15 cellular contexts compared by ENCODE assay signal in genomic region chr11:110355011-110355744, GRCh38. TPM values are rescaled to one million over a fixed set of nuclear protein-coding genes. Genes with fewer than 3 reads are reported as not detected.
DNase-seq lines count a peak whose midpoint lies in the region; ATAC-seq, FAIRE-seq and TF ChIP-seq lines count a peak whose summit lies in the region.
"Had no signal": no experiment of that assay in that cellular context is flagged by ENCODE, and none has a peak within 500 bp of the region (broad histone marks: within the 10 kb centered on the region; RNA-seq: fewer than 3 reads in every experiment).

No MANE protein-coding gene starts in this region.

- no peaks in the 10 kb centered on the region for H3K27me3 ChIP-seq in GM12878 (replicated peaks in 1 of 2; ENCODE audit: control insufficient read depth in 2 of 2, insufficient read depth in 2 of 2, low read length in 1 of 2)
- no peaks in the 10 kb centered on the region for H3K27me3 ChIP-seq in mesendoderm (ENCODE audit: insufficient read depth, low read length, poor library complexity)
- no peaks in the 10 kb centered on the region for H3K27me3 ChIP-seq in tibial artery

- H4K8ac ChIP-seq in mesendoderm (ENCODE audit: low read depth, low read length), result no peak overlapping the region

- H3K4me2 ChIP-seq in GM12878 (ENCODE audit: control insufficient read depth, insufficient read depth), result no peak overlapping the region
- H3K4me2 ChIP-seq in mesendoderm (ENCODE audit: low read length), result no peak overlapping the region

- WGBS in GM12878 (ENCODE audit: insufficient coverage, insufficient replicate concordance, low lambda C conversion rate, missing lambda C conversion rate), result 80% methylated on average over 7 of the region's 7 CpGs
- no CpG with 5 or more reads among the region's 7 CpGs for WGBS in mesendoderm (ENCODE audit: extremely low coverage, insufficient coverage, low lambda C conversion rate)

- H3K36me3 ChIP-seq in GM12878 (ENCODE audit: control insufficient read depth in 2 of 2, insufficient read depth in 2 of 2, low read length in 1 of 2), result no peaks in the 10 kb centered on the region
- no peaks in the 10 kb centered on the region for H3K36me3 ChIP-seq in mesendoderm (ENCODE audit: control insufficient read depth, insufficient read depth, low read length)
- H3K36me3 ChIP-seq in tibial artery, result no peaks in the 10 kb centered on the region

- no peaks in the 10 kb centered on the region for H4K20me1 ChIP-seq in GM12878 (ENCODE audit: control insufficient read depth, insufficient read depth)

- peak overlapping the region; percentile 62 for H3K56ac ChIP-seq in mesendoderm (ENCODE audit: low read length)

- H3K27ac ChIP-seq in GM12878 (ENCODE audit: control insufficient read depth, insufficient read depth) (no peak overlapping the region), mesendoderm (ENCODE audit: low read depth, low read length) (no peak overlapping the region), tibial artery (no peak overlapping the region)

- SMC1A ChIA-PET in GM12878 (lab: Charles Lee; ENCODE audit: uncharacterized antibody, unreplicated experiment), result interaction anchor here (1.0 to 2.3 kb wide), 11 partner anchors 8 to 384 kb away, joined by 3 to 10 read pairs (median 3); no protein-coding TSS in a partner anchor

- no peak overlapping the region for H2BK120ac ChIP-seq in mesendoderm (ENCODE audit: low read depth, low read length)

- H3K79me1 ChIP-seq in mesendoderm (ENCODE audit: low read length), result no peaks in the 10 kb centered on the region

- peaks cover 16 to 41% of the 10 kb centered on the region in 2 donors for H3K4me1 Mint-ChIP-seq in natural killer cell treated with Interleukin-12 subunit alpha and Interleukin-12 subunit beta and Interleukin-15 and Interleukin-18, amount 100 ng/mL, for 72 hours (ENCODE audit: low read depth in 2 of 2)
- H3K4me1 Mint-ChIP-seq in natural killer cell, result no peaks in the 10 kb centered on the region
- H3K4me1 Mint-ChIP-seq: B cell had no signal

- no peaks in the 10 kb centered on the region for H3K9me3 Mint-ChIP-seq in natural killer cell treated with Interleukin-12 subunit alpha and Interleukin-12 subunit beta and Interleukin-15 and Interleukin-18, amount 100 ng/mL, for 72 hours
- H3K9me3 Mint-ChIP-seq in natural killer cell, result no peaks in the 10 kb centered on the region
- H3K9me3 Mint-ChIP-seq: HFFc6; mesothelial cell of epicardium; stimulated activated naive CD8-positive, alpha-beta T cell treated with anti-CD3 and anti-CD28 coated beads, Interleukin-15, Interleukin-2, amounts not matched to agents 100 ng/mL and 50 ng/mL, for 24 hours had no signal

- RAD21 ChIA-PET in GM12878 (lab: Charles Lee; ENCODE audit: unreplicated experiment), result interaction anchor here (0.7 to 0.9 kb wide), 3 partner anchors 18 to 126 kb away, joined by 3 to 4 read pairs (median 3); no protein-coding TSS in a partner anchor

- intact Hi-C loops in natural killer cell (cut with micrococcal nuclease), result no loop called here
- intact Hi-C loops in GM12878 (cut with micrococcal nuclease; ENCODE audit: unreplicated experiment), result no loop called here
- intact Hi-C loops in tibial artery (cut with DNase I; ENCODE audit: low total_unique reads), result no loop called here

- H3K9me3 ChIP-seq in GM12878 (replicated peaks; ENCODE audit: control insufficient read depth, insufficient read depth, low read length) (no peaks in the 10 kb centered on the region), tibial artery (no peaks in the 10 kb centered on the region)

- H3K18ac ChIP-seq in mesendoderm (ENCODE audit: low read length), result no peak overlapping the region

- DNase-seq in natural killer cell treated with Interleukin-12 subunit alpha and Interleukin-12 subunit beta and Interleukin-15 and Interleukin-18, amount 100 ng/mL, for 72 hours (ENCODE audit: low spot score), result no peak
- DNase-seq in natural killer cell (no peak), GM12878 (ENCODE audit: low read depth, low spot score) (no peak), mesendoderm (peak; percentile 59), middle frontal gyrus (ENCODE audit: extremely low spot score, low spot score) (no peak), SK-N-DZ (ENCODE audit: low spot score) (no peak), tibial artery (no peak), DMS 273 treated with DMSO at 0.1 percent for 48 hours (lab: John Stamatoyannopoulos, UW) (no peak)
- DNase-seq: activated CD4-positive, alpha-beta T cell treated with anti-CD3 and anti-CD28 coated beads for 48 hours; HFFc6; NK-92 treated with Interleukin-12 subunit alpha and Interleukin-12 subunit beta, amount 100 ng/mL, for 24 hours had no signal

- H2BK15ac ChIP-seq in mesendoderm (replicated peaks; ENCODE audit: low read depth), result no peak overlapping the region

- H4K5ac ChIP-seq in mesendoderm (ENCODE audit: low read length), result no peak overlapping the region

- H3K27ac Mint-ChIP-seq in natural killer cell treated with Interleukin-12 subunit alpha and Interleukin-12 subunit beta and Interleukin-15 and Interleukin-18, amount 100 ng/mL, for 72 hours, result peak overlapping the region; percentile 62 to 67
- H3K27ac Mint-ChIP-seq in natural killer cell, result no peak overlapping the region
- H3K27ac Mint-ChIP-seq: B cell; HFFc6; mesothelial cell of epicardium; stimulated activated naive CD8-positive, alpha-beta T cell treated with anti-CD3 and anti-CD28 coated beads, Interleukin-15, Interleukin-2, amounts not matched to agents 100 ng/mL and 50 ng/mL, for 24 hours had no signal

- no peak for FAIRE-seq in GM12878 (lab: Jason Lieb, UNC)
- FAIRE-seq: G401.6 had no signal

- in situ Hi-C loops in GM12878 (cut with MboI), result no loop called here

- peaks cover 5% of the 10 kb centered on the region for H3K36me3 Mint-ChIP-seq in natural killer cell treated with Interleukin-12 subunit alpha and Interleukin-12 subunit beta and Interleukin-15 and Interleukin-18, amount 100 ng/mL, for 72 hours
- H3K36me3 Mint-ChIP-seq in natural killer cell, result no peaks in the 10 kb centered on the region
- H3K36me3 Mint-ChIP-seq: mesothelial cell of epicardium had no signal

- H3K4me1 ChIP-seq in GM12878 (ENCODE audit: control insufficient read depth, insufficient read depth, low read length), result peaks cover 1% of the 10 kb centered on the region; the same call in 1 of the 2 replicates
- peaks cover 4% of the 10 kb centered on the region for H3K4me1 ChIP-seq in mesendoderm (ENCODE audit: control insufficient read depth, low read depth, low read length)
- no peaks in the 10 kb centered on the region for H3K4me1 ChIP-seq in tibial artery

- H3K4me3 Mint-ChIP-seq in natural killer cell treated with Interleukin-12 subunit alpha and Interleukin-12 subunit beta and Interleukin-15 and Interleukin-18, amount 100 ng/mL, for 72 hours, result peak overlapping the region; percentile 33
- no peak overlapping the region for H3K4me3 Mint-ChIP-seq in natural killer cell
- H3K4me3 Mint-ChIP-seq: B cell; HFFc6; mesothelial cell of epicardium; stimulated activated naive CD8-positive, alpha-beta T cell treated with anti-CD3 and anti-CD28 coated beads, Interleukin-15, Interleukin-2, amounts not matched to agents 100 ng/mL and 50 ng/mL, for 24 hours had no signal

- POLR2A ChIA-PET in GM12878 (lab: Charles Lee), result interaction anchor here (1.0 to 1.4 kb wide), 2 partner anchors 18 to 26 kb away, joined by 5 read pairs; no protein-coding TSS in a partner anchor

- ATAC-seq in natural killer cell treated with Interleukin-12 subunit alpha and Interleukin-12 subunit beta and Interleukin-15 and Interleukin-18, amount 100 ng/mL, for 72 hours, result no peak
- no peak for ATAC-seq in natural killer cell
- peak; percentile 19; the same call in 1 of the 3 replicates for ATAC-seq in GM12878

- peaks cover 8 to 14% of the 10 kb centered on the region in 2 donors for H3K27me3 Mint-ChIP-seq in natural killer cell treated with Interleukin-12 subunit alpha and Interleukin-12 subunit beta and Interleukin-15 and Interleukin-18, amount 100 ng/mL, for 72 hours
- peaks cover 8 to 16% of the 10 kb centered on the region in 2 donors for H3K27me3 Mint-ChIP-seq in natural killer cell (ENCODE audit: low read depth in 2 of 2)
- H3K27me3 Mint-ChIP-seq: B cell had no signal

- TF ChIP-seq POLR2A in GM12878 (IDR thresholded peaks at IDR 0.05; ENCODE audit: low read depth, low read length), result no peak

- no peaks in the 10 kb centered on the region for H3K79me2 ChIP-seq in GM12878 (ENCODE audit: control insufficient read depth, insufficient read depth, low read length)
- H3K79me2 ChIP-seq in mesendoderm (ENCODE audit: control insufficient read depth, insufficient read depth, low read length), result no peaks in the 10 kb centered on the region

- BruUV-seq in GM12878 (replicated peaks; lab: Mats Ljungman, UMichigan), result no TSS peak

- CTCF ChIA-PET in GM12878 (lab: Yijun Ruan, JAX), result interaction anchor here (0.6 to 2.2 kb wide), 7 partner anchors 8 to 154 kb away, joined by 3 to 9 read pairs (median 4); no protein-coding TSS in a partner anchor

- no peak overlapping the region for H2AK5ac ChIP-seq in mesendoderm (ENCODE audit: low read length)

- H3K4me3 ChIP-seq in GM12878, result no peak overlapping the region
- no peak overlapping the region for H3K4me3 ChIP-seq in mesendoderm (ENCODE audit: low read length)
- H3K4me3 ChIP-seq in tibial artery, result no peak overlapping the region

- no peak overlapping the region for H3K23ac ChIP-seq in mesendoderm (ENCODE audit: low read length)

- H3K4ac ChIP-seq in mesendoderm (ENCODE audit: low read depth, low read length), result no peak overlapping the region

- TF ChIP-seq RAD21 in GM12878 (IDR thresholded peaks at IDR 0.05; ENCODE audit: insufficient read depth, low read depth, low read length), result no peak

- peak overlapping the region; percentile 5 for H2BK5ac ChIP-seq in mesendoderm (ENCODE audit: low read length)

- H2AFZ ChIP-seq in GM12878 (ENCODE audit: control insufficient read depth, low read depth, low read length), result no peak overlapping the region

- no peak for TF ChIP-seq CTCF in natural killer cell (IDR thresholded peaks at IDR 0.05)
- no peak for TF ChIP-seq CTCF in GM12878 (IDR thresholded peaks at IDR 0.05 in 2 of 3, conservative IDR thresholded peaks at IDR 0.05 in 1 of 3; ENCODE audit: control insufficient read depth in 2 of 3, extremely low read depth in 1 of 3, insufficient read depth in 1 of 3, low read depth in 3 of 3, low read length in 3 of 3)
- no peak for TF ChIP-seq CTCF in tibial artery (IDR thresholded peaks at IDR 0.05)

- TF ChIP-seq EP300 in GM12878 (IDR thresholded peaks at IDR 0.05; ENCODE audit: borderline replicate concordance in 1 of 2, control insufficient read depth in 1 of 2, low read depth in 2 of 2, low read length in 2 of 2), result no peak

- H3K9ac ChIP-seq in GM12878 (ENCODE audit: control insufficient read depth, insufficient read depth, low read length), result no peak overlapping the region
- H3K9ac ChIP-seq in mesendoderm (ENCODE audit: low read length), result peak overlapping the region; percentile 36

RNA-seq across cellular contexts. Expression of gene RDX, which starts 58.8 kb away (rescaled TPM):
- 100 to 1,000 TPM in 1 of 2 donors, 10 to 100 TPM in 1; 78.0 to 161 TPM for total RNA-seq in natural killer cell treated with Interleukin-12 subunit alpha and Interleukin-12 subunit beta and Interleukin-15 and Interleukin-18, amount 100 ng/mL, for 72 hours
- 10 to 100 TPM; 22.6 to 31.1 (median 25.9) TPM for total RNA-seq in natural killer cell
- total RNA-seq in GM12878 (2013; cell fraction: nucleolus; rRNA removed), result 134 and 138 TPM in 2 replicates
- total RNA-seq in GM12878 (2014; rRNA removed), result 24.6 and 31.7 TPM in 2 replicates
- total RNA-seq in GM12878 (2014; rRNA removed; fragmentation: Illumina TruSeq; extraction: Trizol), result 50.3 and 53.0 TPM in 2 replicates
- total RNA-seq in GM12878 (2021), result 57.5 and 62.0 TPM in 2 replicates
- 16.7 TPM for polyA plus RNA-seq in GM12878 (2011; ENCODE audit: low read depth)
- polyA plus RNA-seq in GM12878 (2011; rRNA removed), result 48.1 and 108 TPM in 2 replicates
- 13.5 and 19.8 TPM in 2 replicates for polyA plus RNA-seq in GM12878 (2011; cell fraction: cytosol; rRNA removed)
- polyA plus RNA-seq in GM12878 (2011; cell fraction: nucleus; rRNA removed), result 23.7 and 36.3 TPM in 2 replicates
- polyA plus RNA-seq in GM12878 (2012), result 21.9 and 34.0 TPM in 2 replicates
- polyA plus RNA-seq in GM12878 (2014; fragmentation: Illumina TruSeq; extraction: Trizol), result 44.8 and 47.4 TPM in 2 replicates
- polyA plus RNA-seq in GM12878 (2014; fragmentation: Nextera tagmentation; extraction: Ambion mirVana), result 10 to 100 TPM; 37.4 to 40.3 TPM
- polyA plus RNA-seq in GM12878 (2014; rRNA removed), result 22.5 and 31.1 TPM in 2 replicates
- 10 to 100 TPM; 55.5 to 62.2 TPM for polyA plus RNA-seq in GM12878 (2016; fragmentation: Nextera tagmentation; extraction: Ambion mirVana)
- polyA minus RNA-seq in GM12878 (2011; rRNA and poly(A)+ RNA removed), result 29.6 and 59.3 TPM in 2 replicates
- 16.8 and 25.0 TPM in 2 replicates for polyA minus RNA-seq in GM12878 (2011; cell fraction: cytosol; rRNA and poly(A)+ RNA removed)
- polyA minus RNA-seq in GM12878 (2011; cell fraction: nucleus; rRNA and poly(A)+ RNA removed), result 14.3 and 27.2 TPM in 2 replicates
- polyA plus RNA-seq in mesendoderm (2013, experiment 1 of 2), result 93.2 TPM
- polyA plus RNA-seq in mesendoderm (2013, experiment 2 of 2), result 91.8 TPM
- polyA plus RNA-seq in SK-N-DZ (2014; cell fraction: cytosol; rRNA removed), result 27.3 and 31.2 TPM in 2 replicates
- 11.9 and 16.3 TPM in 2 replicates for polyA plus RNA-seq in SK-N-DZ (2014; cell fraction: nucleus; rRNA removed)

Comparison
In these comparisons a context has a peak if more than half of its experiments do, and no peak if none do; other contexts are left out.
1. H3K27ac Mint-ChIP-seq: peak in natural killer cell treated with Interleukin-12 subunit alpha and Interleukin-12 subunit beta and Interleukin-15 and Interleukin-18, amount 100 ng/mL, for 72 hours (2 of 2); none in natural killer cell (0 of 2).